Comparison of ENCODE assay signal across 19 cellular contexts in the genomic region with DNA sequence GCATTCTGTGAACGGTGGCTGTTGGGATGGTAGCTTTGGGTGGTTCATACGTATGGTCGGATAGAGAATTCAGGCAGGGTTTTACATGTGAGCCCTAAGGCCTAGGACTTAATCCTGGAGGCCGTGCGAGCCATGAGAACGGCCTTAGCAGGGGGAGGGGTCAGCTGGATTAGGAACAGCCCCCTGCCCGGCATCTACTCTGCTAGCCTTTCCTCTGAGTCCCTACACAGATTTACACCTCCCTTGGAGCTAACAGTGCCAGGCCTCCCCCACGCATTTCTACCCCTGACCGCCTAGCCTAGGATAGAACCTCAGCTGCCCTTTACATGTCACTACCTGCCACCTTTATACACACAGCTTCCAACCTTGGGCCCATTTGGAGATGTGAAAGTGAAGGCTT.
"Had no signal": no experiment of that assay in that cellular context is flagged by ENCODE, and none has a peak within 500 bp of the region (broad histone marks: within the 10 kb centered on the region; RNA-seq: fewer than 3 reads in every experiment).

No MANE protein-coding gene starts in this region.

- H3K9me3 ChIP-seq: SJSA1 had no signal

- H3K27me3 ChIP-seq: SJSA1 had no signal

- H3K4me3 ChIP-seq: SJSA1, SK-N-MC had no signal

- H3K36me3 ChIP-seq: SJSA1 had no signal

- H3K4me1 ChIP-seq: SJSA1 had no signal

- H3K27ac ChIP-seq: SJSA1, SK-N-MC had no signal

- ATAC-seq: HepG2 had no signal

- DNase-seq: IMR-90, Karpas-422, KG1, MM.1S, NCI-H1092 treated with DMSO at 0.1 percent for 48 hours, NCI-H1436, NCI-H187 treated with DMSO at 0.1 percent for 48 hours, NCI-H2029 treated with DMSO at 0.1 percent for 48 hours, NCI-H2171 treated with DMSO at 0.1 percent for 48 hours, NCI-H345, NCI-H446 treated with DMSO at 0.1 percent for 48 hours, NCI-H510A treated with DMSO at 0.1 percent for 48 hours, NCI-H526, Right ventricle myocardium superior, RPMI8226, SIG-M5 had no signal
